ENCODE assay signal across 19 cellular contexts in the genomic region with DNA sequence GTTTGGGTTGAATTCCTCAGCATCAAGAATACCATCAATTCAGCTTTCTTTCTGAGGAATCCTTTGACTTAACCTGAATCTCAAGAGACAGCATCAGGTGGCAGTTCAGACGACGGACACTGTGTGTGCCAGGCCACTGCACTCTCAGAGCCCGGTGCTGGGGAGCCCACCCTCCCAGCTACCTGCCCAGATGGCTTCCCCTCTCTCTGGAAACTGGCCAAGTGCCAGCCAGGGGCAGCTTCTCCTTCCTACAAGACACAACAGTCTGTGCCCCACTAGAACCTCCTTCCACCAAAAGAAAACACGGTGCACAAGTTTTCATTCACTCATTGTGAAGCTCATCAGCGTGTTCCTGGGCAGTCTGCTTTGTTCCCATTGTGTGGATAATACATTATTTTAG. TPM values are rescaled to one million over a fixed set of nuclear protein-coding genes. Genes with fewer than 3 reads are reported as not detected.
DNase-seq lines count a peak whose midpoint lies in the region; ATAC-seq lines count a peak whose summit lies in the region.
"Had no signal": no experiment of that assay in that cellular context is flagged by ENCODE, and none has a peak within 500 bp of the region (broad histone marks: within the 10 kb centered on the region; RNA-seq: fewer than 3 reads in every experiment).

No MANE protein-coding gene starts in this region.

- CTCF ChIA-PET in T-cell (lab: Charles Lee), result interaction anchor here (0.6 to 3.0 kb wide), 8 partner anchors 9 to 140 kb away, joined by 3 to 30 read pairs (median 12); a partner anchor contains a TSS

- no peaks in the 10 kb centered on the region for H3K27me3 Mint-ChIP-seq in T-cell

- POLR2A ChIA-PET in T-cell (lab: Charles Lee), result interaction anchor here in 1 of 2 donors (1.0 to 1.1 kb wide), 2 partner anchors 20 to 25 kb away, joined by 5 to 6 read pairs; no protein-coding TSS in a partner anchor

- ATAC-seq in Right ventricle myocardium inferior, result no peak
- ATAC-seq in Right ventricle myocardium superior (ENCODE audit: poor library complexity), result no peak
- peak in 1 of 4 experiments; percentile 17 for ATAC-seq in T-cell (replicated peaks in 1 of 4)

- H3K27me3 ChIP-seq in thymus (ENCODE audit: control insufficient read depth, insufficient read depth), result no peaks in the 10 kb centered on the region
- H3K27me3 ChIP-seq: ascending aorta, BLaER1 had no signal

- H3K9me3 ChIP-seq in thymus (ENCODE audit: control insufficient read depth), result no peaks in the 10 kb centered on the region
- H3K9me3 ChIP-seq: ascending aorta, BLaER1, psoas muscle had no signal

- DNase-seq in Right ventricle myocardium inferior (ENCODE audit: missing footprints), result peak; percentile 31
- no peak for DNase-seq in Right ventricle myocardium superior
- DNase-seq in T-cell, result no peak
- no peak for DNase-seq in dedifferentiated amniotic fluid mesenchymal stem cell (ENCODE audit: extremely low spot score)
- no peak for DNase-seq in NCI-H1436 (lab: John Stamatoyannopoulos, UW)
- no peak for DNase-seq in NCI-H82 treated with DMSO at 0.1 percent for 48 hours (lab: John Stamatoyannopoulos, UW; ENCODE audit: unreplicated experiment)
- DNase-seq: activated CD4-positive, CD25-positive, alpha-beta regulatory T cell; Calu3; glutamatergic neuron; kidney; NCI-H1694; NCI-H526 treated with DMSO at 0.1 percent for 48 hours had no signal

- peaks cover 81% of the 10 kb centered on the region for H3K4me1 ChIP-seq in thymus (ENCODE audit: control insufficient read depth, insufficient read depth, low read length)
- H3K4me1 ChIP-seq: ascending aorta, psoas muscle had no signal

- H3K27ac Mint-ChIP-seq in T-cell, result peak overlapping the region; percentile 95 to 96

- peak overlapping the region in 1 of 3 donors; percentile 54 for H3K4me3 Mint-ChIP-seq in T-cell

- H3K4me3 ChIP-seq in thymus (ENCODE audit: low read length), result no peak overlapping the region
- H3K4me3 ChIP-seq: ascending aorta, BLaER1, lung, psoas muscle had no signal

- peak overlapping the region; percentile 42 for H3K27ac ChIP-seq in cingulate gyrus (ENCODE audit: low read depth, low read length)
- peak overlapping the region; percentile 67 for H3K27ac ChIP-seq in thymus (ENCODE audit: low read depth)
- H3K27ac ChIP-seq: ascending aorta, BLaER1, KMS-11, psoas muscle had no signal

- WGBS in thymus, result 22% methylated on average over 5 of the region's 5 CpGs

- no peaks in the 10 kb centered on the region for H3K9me3 Mint-ChIP-seq in T-cell

- peaks cover 64 to 84% (median 67%) of the 10 kb centered on the region in 3 donors for H3K4me1 Mint-ChIP-seq in T-cell

- peaks cover 27% of the 10 kb centered on the region for H3K36me3 ChIP-seq in thymus (ENCODE audit: control insufficient read depth, insufficient read depth)
- H3K36me3 ChIP-seq: ascending aorta, BLaER1 had no signal

- H3K36me3 Mint-ChIP-seq in T-cell, result peaks cover 25% of the 10 kb centered on the region

- intact Hi-C loops in Right ventricle myocardium inferior (cut with DNase I), result no loop called here
- intact Hi-C loops in Right ventricle myocardium superior (cut with DNase I), result no loop called here

RNA-seq across cellular contexts. Expression of a gene that starts 28.5 kb away (rescaled TPM):
- 8.7 TPM for total RNA-seq in Right ventricle myocardium inferior
- total RNA-seq in Right ventricle myocardium superior, result 5.5 TPM
- 100 to 1,000 TPM; 129 to 179 (median 150) TPM for total RNA-seq in T-cell
- 143 TPM for polyA plus RNA-seq in thymus
- total RNA-seq: ascending aorta, Calu3 had no signal

Comparison
In these comparisons a context has a peak if more than half of its experiments do, and no peak if none do; other contexts are left out.
1. RNA of a gene that starts 28.5 kb away (total RNA-seq): 129 to 179 TPM in T-cell; 8.7 TPM in Right ventricle myocardium inferior (single experiment) and 5.5 TPM in Right ventricle myocardium superior (single experiment); every median in the first group is over 10 times any median in the second.